In the genomic region with DNA sequence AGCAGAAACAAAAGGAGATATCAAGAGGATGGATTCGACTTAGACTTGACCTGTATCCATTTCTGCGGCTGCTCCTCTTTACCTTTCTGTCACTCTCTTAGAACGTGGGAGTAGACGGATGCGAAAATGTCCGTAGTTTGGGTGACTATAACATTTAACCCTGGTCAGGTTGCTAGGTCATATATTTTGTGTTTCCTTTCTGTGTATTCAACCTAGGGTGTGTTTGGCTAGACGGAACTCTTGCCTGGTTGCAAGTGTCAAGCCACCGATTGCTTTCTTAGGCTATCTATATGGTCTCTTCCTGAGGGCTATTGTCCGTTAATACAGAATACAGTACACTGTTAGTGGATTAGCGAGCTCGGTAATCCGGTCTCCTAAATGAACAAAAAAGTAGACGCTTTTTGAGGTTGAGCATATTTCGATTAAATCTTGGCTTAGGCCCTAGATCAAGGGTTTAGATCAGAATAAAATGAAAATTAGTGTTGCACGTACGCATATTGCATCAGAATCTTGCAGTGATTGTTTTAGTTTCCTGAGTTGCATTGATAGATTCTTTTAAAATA, we compare ENCODE assay signal across 8 cellular contexts. TPM values are rescaled to one million over a fixed set of nuclear protein-coding genes. Genes with fewer than 3 reads are reported as not detected.
A peak's percentile ranks its signal among the peaks of the same experiment; 100 is the strongest.
DNase-seq lines count a peak whose midpoint lies in the region; ATAC-seq, FAIRE-seq and TF ChIP-seq lines count a peak whose summit lies in the region.

No MANE protein-coding gene starts in this region.

- peak overlapping the region; percentile 94 for H3K4me2 ChIP-seq in A549

- peaks cover 5% of the 10 kb centered on the region for H3K36me3 Mint-ChIP-seq in glutamatergic neuron (ENCODE audit: unreplicated experiment)

- peak overlapping the region; percentile 98 for H3K27ac Mint-ChIP-seq in glutamatergic neuron (ENCODE audit: unreplicated experiment)

- H3K4me3 Mint-ChIP-seq in glutamatergic neuron (ENCODE audit: unreplicated experiment) = peak overlapping the region; percentile 100

- peaks cover 23% of the 10 kb centered on the region for H3K9me3 Mint-ChIP-seq in glutamatergic neuron (ENCODE audit: unreplicated experiment)

- H3K4me3 ChIP-seq in A549 (peak overlapping the region; percentile 78), H7 (ENCODE audit: insufficient read depth, low read depth, low read length) (peak overlapping the region; percentile 89), WI38 (ENCODE audit: low read depth, low read length) (peak overlapping the region; percentile 93), skin epidermis (peak overlapping the region; percentile 66 to 93 (median 77))

- ATAC-seq in A549 (no peak), HG03520 (IDR thresholded peaks at IDR 0.05; ENCODE audit: unreplicated experiment) (no peak), GM19023 (IDR thresholded peaks at IDR 0.05; ENCODE audit: unreplicated experiment) (no peak)

- DNase-seq in A549 (ENCODE audit: low read depth in 1 of 2, low spot score in 1 of 2) = no peak
- DNase-seq in H7 = peak; percentile 5
- DNase-seq in glutamatergic neuron = no peak
- DNase-seq in OCI-M2 (lab: John Stamatoyannopoulos, UW; ENCODE audit: unreplicated experiment) = no peak

- TF ChIP-seq CTCF in A549 (IDR thresholded peaks at IDR 0.05) (no peak), WI38 (IDR thresholded peaks at IDR 0.05; ENCODE audit: low read depth, low read length) (no peak), glutamatergic neuron (IDR thresholded peaks at IDR 0.05; ENCODE audit: partially characterized antibody, unreplicated experiment) (no peak)

- peaks cover 13% of the 10 kb centered on the region for H3K27me3 Mint-ChIP-seq in glutamatergic neuron (ENCODE audit: unreplicated experiment)

- peak overlapping the region; percentile 96 to 99 for H3K27ac ChIP-seq in A549
- peak overlapping the region; percentile 86 to 100 (median 96) for H3K27ac ChIP-seq in skin epidermis

- H3K4me1 Mint-ChIP-seq in glutamatergic neuron (ENCODE audit: low read depth, unreplicated experiment) = peaks cover 21% of the 10 kb centered on the region

- H3K4me1 ChIP-seq in A549 = peaks cover 27% of the 10 kb centered on the region; the same call in 2 of the 3 replicates

- H3K9me3 ChIP-seq in A549 = no peaks in the 10 kb centered on the region

- under 1% methylated on average over 16 of the region's 16 CpGs for WGBS in A549 (ENCODE audit: missing lambda C conversion rate)

- TF ChIP-seq RAD21 in A549 (conservative IDR thresholded peaks at IDR 0.05 in 1 of 2, IDR thresholded peaks at IDR 0.05 in 1 of 2) = no peak

- CTCF ChIA-PET in A549 (lab: Yijun Ruan, JAX) = interaction anchor here (0.6 to 5.6 kb wide), 2 partner anchors 249 to 330 kb away, joined by 4 to 24 read pairs; no protein-coding TSS in a partner anchor

- TF ChIP-seq EP300 in A549 (IDR thresholded peaks at IDR 0.05) = no peak

- no peaks in the 10 kb centered on the region for H3K27me3 ChIP-seq in H7 (ENCODE audit: control insufficient read depth, insufficient read depth, low read length)

- no peaks in the 10 kb centered on the region for H3K36me3 ChIP-seq in H7 (replicated peaks; ENCODE audit: control insufficient read depth, insufficient read depth, low read length)

- POLR2A ChIA-PET in A549 (lab: Yijun Ruan, JAX) = interaction anchor here (1.1 to 6.1 kb wide), 3 partner anchors 19 to 719 kb away, joined by 3 to 83 read pairs (median 34); a partner anchor contains a TSS

- no peak for TF ChIP-seq POLR2A in A549 (IDR thresholded peaks at IDR 0.05; ENCODE audit: low read length)

- no peak for FAIRE-seq in A549 (lab: Jason Lieb, UNC)

TF ChIP-seq in A549, 52 proteins besides CTCF, POLR2A, EP300 and RAD21:
- TF ChIP-seq KDM5A (IDR thresholded peaks at IDR 0.05) (no peak), EHF (CRISPR knock-in tag; IDR thresholded peaks at IDR 0.05) (no peak), ZSCAN20 (CRISPR knock-in tag; IDR thresholded peaks at IDR 0.05) (no peak), FOXS1 (CRISPR knock-in tag; IDR thresholded peaks at IDR 0.05) (no peak)
- TF ChIP-seq, protein P1, sequence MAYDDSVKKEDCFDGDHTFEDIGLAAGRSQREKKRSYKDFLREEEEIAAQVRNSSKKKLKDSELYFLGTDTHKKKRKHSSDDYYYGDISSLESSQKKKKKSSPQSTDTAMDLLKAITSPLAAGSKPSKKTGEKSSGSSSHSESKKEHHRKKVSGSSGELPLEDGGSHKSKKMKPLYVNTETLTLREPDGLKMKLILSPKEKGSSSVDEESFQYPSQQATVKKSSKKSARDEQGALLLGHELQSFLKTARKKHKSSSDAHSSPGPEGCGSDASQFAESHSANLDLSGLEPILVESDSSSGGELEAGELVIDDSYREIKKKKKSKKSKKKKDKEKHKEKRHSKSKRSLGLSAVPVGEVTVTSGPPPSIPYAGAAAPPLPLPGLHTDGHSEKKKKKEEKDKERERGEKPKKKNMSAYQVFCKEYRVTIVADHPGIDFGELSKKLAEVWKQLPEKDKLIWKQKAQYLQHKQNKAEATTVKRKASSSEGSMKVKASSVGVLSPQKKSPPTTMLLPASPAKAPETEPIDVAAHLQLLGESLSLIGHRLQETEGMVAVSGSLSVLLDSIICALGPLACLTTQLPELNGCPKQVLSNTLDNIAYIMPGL (CRISPR knock-in tag; IDR thresholded peaks at IDR 0.05; ENCODE audit: borderline replicate concordance) = no peak
- TF ChIP-seq, protein P2, sequence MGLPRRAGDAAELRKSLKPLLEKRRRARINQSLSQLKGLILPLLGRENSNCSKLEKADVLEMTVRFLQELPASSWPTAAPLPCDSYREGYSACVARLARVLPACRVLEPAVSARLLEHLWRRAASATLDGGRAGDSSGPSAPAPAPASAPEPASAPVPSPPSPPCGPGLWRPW (IDR thresholded peaks at IDR 0.05) = no peak
TF ChIP-seq in A549: peak in this region for 0.

RNA-seq across cellular contexts. Expression of a gene that starts 1.2 kb away (rescaled TPM):
- 51.9 and 58.3 TPM in 2 replicates for polyA plus RNA-seq in A549 (2011; rRNA removed)
- 7.3 and 8.5 TPM in 2 replicates for polyA plus RNA-seq in A549 (2012; cell fraction: cytosol; rRNA removed)
- polyA plus RNA-seq in A549 (2012; cell fraction: nucleus; rRNA removed) = 3.7 and 5.2 TPM in 2 replicates
- polyA plus RNA-seq in A549 (2017; fragmentation: RNase III; extraction: RNeasy Plus Mini Kit Qiagen cat#74134 plus additional on column Dnase treatment) = 33.6 to 39.5 TPM (median 36.6 TPM) in 3 replicates
- 37.1 and 53.1 TPM in 2 replicates for polyA minus RNA-seq in A549 (2011; rRNA and poly(A)+ RNA removed)
- 25.5 and 53.6 TPM in 2 replicates for total RNA-seq in H7 (2014; rRNA removed; shearing (Covaris generic))
- total RNA-seq in glutamatergic neuron (ENCODE audit: unreplicated experiment) = 61.2 TPM

RNA-seq across cellular contexts. Expression of a gene that starts 1.2 kb away (rescaled TPM):
- polyA plus RNA-seq in A549 (2011; rRNA removed) = 0.44 and 0.58 TPM in 2 replicates
- polyA plus RNA-seq in A549 (2012; cell fraction: cytosol; rRNA removed) = 0.22 and 0.26 TPM in 2 replicates
- polyA plus RNA-seq in A549 (2012; cell fraction: nucleus; rRNA removed) = 0.26 and 0.28 TPM in 2 replicates
- polyA plus RNA-seq in A549 (2017; fragmentation: RNase III; extraction: RNeasy Plus Mini Kit Qiagen cat#74134 plus additional on column Dnase treatment) = 0.55 to 0.71 TPM (median 0.57 TPM) in 3 replicates
- polyA minus RNA-seq in A549 (2011; rRNA and poly(A)+ RNA removed) = 0.78 and 0.83 TPM in 2 replicates
- total RNA-seq in H7 (2014; rRNA removed; shearing (Covaris generic)) = 0.10 and 0.15 TPM in 2 replicates
- 0.27 TPM for total RNA-seq in glutamatergic neuron (ENCODE audit: unreplicated experiment)

RNA-seq across cellular contexts. Expression of a gene that starts 46.6 kb away (rescaled TPM):
- polyA plus RNA-seq in A549 (2011; rRNA removed) = 66.7 and 94.8 TPM in 2 replicates
- 8.4 and 8.8 TPM in 2 replicates for polyA plus RNA-seq in A549 (2012; cell fraction: cytosol; rRNA removed)
- 4.7 and 8.5 TPM in 2 replicates for polyA plus RNA-seq in A549 (2012; cell fraction: nucleus; rRNA removed)
- 30.0 to 32.3 TPM (median 32.3 TPM) in 3 replicates for polyA plus RNA-seq in A549 (2017; fragmentation: RNase III; extraction: RNeasy Plus Mini Kit Qiagen cat#74134 plus additional on column Dnase treatment)
- polyA minus RNA-seq in A549 (2011; rRNA and poly(A)+ RNA removed) = 22.9 and 25.5 TPM in 2 replicates
- 37.5 and 47.2 TPM in 2 replicates for total RNA-seq in H7 (2014; rRNA removed; shearing (Covaris generic))
- total RNA-seq in glutamatergic neuron (ENCODE audit: unreplicated experiment) = 79.0 TPM
